ENCODE assay signal across 1 cellular context in the genomic region with DNA sequence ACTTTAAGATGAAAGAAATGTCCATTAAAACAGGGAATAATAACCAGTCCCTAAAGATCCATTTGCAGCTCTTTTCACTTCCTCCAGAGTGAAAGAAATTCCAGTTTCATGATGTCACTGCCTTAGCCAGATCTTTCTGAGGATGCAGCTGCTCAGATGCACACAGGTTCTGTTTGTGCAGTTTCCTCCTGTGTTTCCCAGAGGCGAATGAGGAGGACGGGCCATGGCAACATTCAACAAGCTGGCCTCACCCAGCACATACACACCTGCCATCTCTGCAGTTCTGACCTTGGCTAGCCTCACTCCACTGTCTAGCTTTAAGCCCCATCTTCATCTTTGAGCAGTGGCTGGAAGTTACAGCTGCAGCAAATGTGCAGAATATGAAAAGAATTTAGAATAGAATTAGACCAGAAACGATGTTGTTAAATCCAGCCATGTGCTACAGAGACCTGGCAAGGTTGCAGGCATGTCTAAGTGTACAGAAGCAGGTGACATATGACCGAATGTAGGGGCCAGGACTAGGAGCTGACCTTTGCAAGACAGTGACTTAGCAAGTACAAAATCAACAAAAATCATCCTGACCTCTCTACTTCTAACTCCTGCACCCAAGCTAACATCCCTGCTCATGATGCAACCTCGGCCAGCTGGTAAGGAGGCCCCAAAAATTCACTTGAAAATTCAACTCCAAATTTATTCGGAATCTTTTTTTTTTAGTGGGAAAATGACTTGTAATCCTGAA.
TF ChIP-seq lines count a peak whose summit lies in the region.

No MANE protein-coding gene starts in this region.

TF ChIP-seq in H1, 55 proteins besides CTCF, POLR2A, EP300 and RAD21 (continued from another document):
- TF ChIP-seq POU5F1 (IDR thresholded peaks at IDR 0.05; ENCODE audit: low read depth, low read length) = no peak
- no peak for TF ChIP-seq RFX5 (IDR thresholded peaks at IDR 0.05; ENCODE audit: borderline replicate concordance, low read depth, low read length)
- TF ChIP-seq MAX (IDR thresholded peaks at IDR 0.05) = no peak
- no peak for TF ChIP-seq NRF1 (IDR thresholded peaks at IDR 0.05; ENCODE audit: low read depth, low read length)
- no peak for TF ChIP-seq PHF8 (conservative IDR thresholded peaks at IDR 0.05; ENCODE audit: low read depth, low read length)
- TF ChIP-seq, protein P1, sequence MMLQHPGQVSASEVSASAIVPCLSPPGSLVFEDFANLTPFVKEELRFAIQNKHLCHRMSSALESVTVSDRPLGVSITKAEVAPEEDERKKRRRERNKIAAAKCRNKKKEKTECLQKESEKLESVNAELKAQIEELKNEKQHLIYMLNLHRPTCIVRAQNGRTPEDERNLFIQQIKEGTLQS (IDR thresholded peaks at IDR 0.05; ENCODE audit: insufficient read depth, low read depth, low read length) = no peak
- no peak for TF ChIP-seq JUND (IDR thresholded peaks at IDR 0.05; ENCODE audit: low read length)
- TF ChIP-seq CBX5 (IDR thresholded peaks at IDR 0.05; ENCODE audit: low read depth, low read length) = no peak
- no peak for TF ChIP-seq RXRA (IDR thresholded peaks at IDR 0.05; ENCODE audit: insufficient read depth, low read depth, low read length)
- TF ChIP-seq HDAC2 (IDR thresholded peaks at IDR 0.05; ENCODE audit: borderline replicate concordance in 1 of 2, low read depth in 2 of 2, low read length in 2 of 2) = no peak
- no peak for TF ChIP-seq SP2 (IDR thresholded peaks at IDR 0.05; ENCODE audit: low read length)
- TF ChIP-seq JUN (IDR thresholded peaks at IDR 0.05; ENCODE audit: low read depth, low read length) = no peak
- TF ChIP-seq CREB1 (IDR thresholded peaks at IDR 0.05) = no peak
